8 cellular contexts compared by ENCODE assay signal in genomic region chr11:124747406-124748099, GRCh38. TPM values are rescaled to one million over a fixed set of nuclear protein-coding genes. Genes with fewer than 3 reads are reported as not detected.
DNase-seq lines count a peak whose midpoint lies in the region; ATAC-seq and TF ChIP-seq lines count a peak whose summit lies in the region.

No MANE protein-coding gene starts in this region.

- intact Hi-C loops in Calu3 (cut with micrococcal nuclease; ENCODE audit: unreplicated experiment), result loop anchor here (2.0 kb wide), 1 partner anchor 15 kb away; the partner anchor contains the start of gene ESAM
- intact Hi-C loops in adrenal gland (cut with DNase I), result no loop called here

- no peaks in the 10 kb centered on the region for H3K27me3 Mint-ChIP-seq in Calu3 (ENCODE audit: unreplicated experiment)
- H3K27me3 Mint-ChIP-seq in effector memory CD8-positive, alpha-beta T cell, result peaks cover 7 to 15% of the 10 kb centered on the region in 2 donors
- H3K27me3 Mint-ChIP-seq in osteocyte (ENCODE audit: unreplicated experiment), result peaks cover 30% of the 10 kb centered on the region

- no peak for DNase-seq in Calu3
- no peak for DNase-seq in effector memory CD8-positive, alpha-beta T cell
- DNase-seq in osteocyte (ENCODE audit: extremely low spot score, unreplicated experiment), result no peak
- no peak for DNase-seq in NCI-H1092 (lab: John Stamatoyannopoulos, UW)
- no peak for DNase-seq in adrenal gland
- no peak for DNase-seq in MG63

- H3K4me1 ChIP-seq in KMS-11 (ENCODE audit: low read depth, poor library complexity, severe bottlenecking) (no peaks in the 10 kb centered on the region), adrenal gland (replicated peaks in 1 of 2) (peaks cover 9 to 13% of the 10 kb centered on the region in 2 donors)

- H2AFZ ChIP-seq in KMS-11 (ENCODE audit: low read depth), result peak overlapping the region; percentile 54; the same call in 1 of the 2 replicates

- H3K4me3 Mint-ChIP-seq in Calu3 (ENCODE audit: low read depth, unreplicated experiment) (peak overlapping the region; percentile 87), osteocyte (ENCODE audit: unreplicated experiment) (peak overlapping the region; percentile 87)
- peak overlapping the region; percentile 89 to 93 for H3K4me3 Mint-ChIP-seq in effector memory CD8-positive, alpha-beta T cell

- H3K9me3 ChIP-seq in adrenal gland (replicated peaks in 1 of 3) (no peaks in the 10 kb centered on the region), MG63 (no peaks in the 10 kb centered on the region)

- TSS peak; percentile 39 for BruUV-seq in Calu3 (replicated peaks; lab: Mats Ljungman, UMichigan)

- H3K27me3 ChIP-seq in KMS-11 (ENCODE audit: insufficient read depth, low read depth), result no peaks in the 10 kb centered on the region
- H3K27me3 ChIP-seq in adrenal gland, result peaks cover 66% of the 10 kb centered on the region
- no peaks in the 10 kb centered on the region for H3K27me3 ChIP-seq in MG63

- H4K20me1 ChIP-seq in KMS-11 (ENCODE audit: insufficient read depth), result no peaks in the 10 kb centered on the region

- 50 to 53% (median 52%) methylated on average over 10 to 14 of the region's 14 CpGs for WGBS in adrenal gland, 4 donors

- no peak for TF ChIP-seq CTCF in Calu3 (IDR thresholded peaks at IDR 0.05; ENCODE audit: unreplicated experiment)
- TF ChIP-seq CTCF in KMS-11 (conservative IDR thresholded peaks at IDR 0.05; ENCODE audit: low read depth, low read length), result no peak
- TF ChIP-seq CTCF in osteocyte (IDR thresholded peaks at IDR 0.05), result no peak
- no peak for TF ChIP-seq CTCF in adrenal gland (IDR thresholded peaks at IDR 0.05)

- no peak for ATAC-seq in effector memory CD8-positive, alpha-beta T cell (replicated peaks)
- no peak for ATAC-seq in GM18870 (IDR thresholded peaks at IDR 0.05; ENCODE audit: unreplicated experiment)

- H3K36me3 Mint-ChIP-seq in Calu3 (ENCODE audit: insufficient read depth, unreplicated experiment) (peaks cover 23% of the 10 kb centered on the region), osteocyte (ENCODE audit: unreplicated experiment) (no peaks in the 10 kb centered on the region)
- peaks cover 4% of the 10 kb centered on the region for H3K36me3 Mint-ChIP-seq in effector memory CD8-positive, alpha-beta T cell (ENCODE audit: insufficient read depth)

- peaks cover 16% of the 10 kb centered on the region for H3K4me1 Mint-ChIP-seq in Calu3 (ENCODE audit: low read depth, unreplicated experiment)
- peaks cover 4 to 9% of the 10 kb centered on the region in 2 donors for H3K4me1 Mint-ChIP-seq in effector memory CD8-positive, alpha-beta T cell (ENCODE audit: low read depth in 2 of 2)
- H3K4me1 Mint-ChIP-seq in osteocyte (ENCODE audit: unreplicated experiment), result peaks cover 9% of the 10 kb centered on the region

- H3K4me3 ChIP-seq in KMS-11 (IDR thresholded peaks at IDR 0.05; ENCODE audit: insufficient read depth, low read depth, low read length) (no peak overlapping the region), adrenal gland (peak overlapping the region in 1 of 4 donors; percentile 58), MG63 (no peak overlapping the region)

- H3K9ac ChIP-seq in KMS-11, result no peak overlapping the region

- TF ChIP-seq POLR2A in adrenal gland (IDR thresholded peaks at IDR 0.05), result no peak

- H3K27ac ChIP-seq in KMS-11 (no peak overlapping the region), adrenal gland (peak overlapping the region in 1 of 5 donors; percentile 64)

- CTCF ChIA-PET in Calu3 (lab: Charles Lee), result interaction anchor here (1.0 to 2.2 kb wide), 3 partner anchors 11 to 129 kb away, joined by 5 to 13 read pairs (median 7); partner anchors contain the start of gene ESAM

- H3K9me3 Mint-ChIP-seq in Calu3 (ENCODE audit: low read depth, unreplicated experiment) (no peaks in the 10 kb centered on the region), osteocyte (ENCODE audit: unreplicated experiment) (no peaks in the 10 kb centered on the region)
- no peaks in the 10 kb centered on the region for H3K9me3 Mint-ChIP-seq in effector memory CD8-positive, alpha-beta T cell

- H3K36me3 ChIP-seq in KMS-11 (ENCODE audit: insufficient read depth) (no peaks in the 10 kb centered on the region), adrenal gland (replicated peaks in 1 of 2) (no peaks in the 10 kb centered on the region), MG63 (no peaks in the 10 kb centered on the region)

- H3K27ac Mint-ChIP-seq in Calu3 (ENCODE audit: unreplicated experiment) (no peak overlapping the region), osteocyte (ENCODE audit: unreplicated experiment) (no peak overlapping the region)
- peak overlapping the region in 1 of 2 donors; percentile 89 for H3K27ac Mint-ChIP-seq in effector memory CD8-positive, alpha-beta T cell

- H3K4me2 ChIP-seq in KMS-11, result peak overlapping the region; percentile 60; the same call in 1 of the 2 replicates

- no peaks in the 10 kb centered on the region for H3K79me2 ChIP-seq in KMS-11 (ENCODE audit: insufficient read depth, low read depth)

RNA-seq across cellular contexts. Expression of gene VSIG2, which starts 4.5 kb away (rescaled TPM):
- total RNA-seq in Calu3 (2022) (not detected in 2 replicates), osteocyte (0.30 TPM in 1 of 2 replicates, not detected in the other), adrenal gland (1 to 10 TPM in 1 of 8 donors, under 1 TPM in 3, not detected in 4; 0.25 to 1.4 (median 0.48) TPM)
- polyA plus RNA-seq in adrenal gland, result 1 to 10 TPM in 1 of 3 donors, under 1 TPM in 2; 0.29 to 2.4 (median 0.67) TPM
- total RNA-seq in MG63 (2014; rRNA removed; shearing (Covaris generic); ENCODE audit: low replicate concordance), result not detected in 2 replicates

RNA-seq across cellular contexts. Expression of gene NRGN, which starts 7.8 kb away (rescaled TPM):
- total RNA-seq in Calu3 (2022) (5.8 and 6.0 TPM in 2 replicates), osteocyte (0.97 and 1.0 TPM in 2 replicates), adrenal gland (1 to 10 TPM in 6 of 8 donors, not detected in 2; 1.2 to 4.1 (median 3.4) TPM)
- 10 to 100 TPM in 1 of 3 donors, 1 to 10 TPM in 2; 5.1 to 10.9 (median 9.6) TPM for polyA plus RNA-seq in adrenal gland
- 0.23 TPM in 1 of 2 replicates, not detected in the other for total RNA-seq in MG63 (2014; rRNA removed; shearing (Covaris generic); ENCODE audit: low replicate concordance)

RNA-seq across cellular contexts. Expression of gene ESAM, which starts 14.5 kb away (rescaled TPM):
- total RNA-seq in Calu3 (2022), result 1.0 and 1.1 TPM in 2 replicates
- 0.71 and 1.7 TPM in 2 replicates for total RNA-seq in osteocyte
- total RNA-seq in adrenal gland, result 10 to 100 TPM; 10.6 to 36.9 (median 29.3) TPM
- 10 to 100 TPM; 17.1 to 31.2 (median 21.5) TPM for polyA plus RNA-seq in adrenal gland
- not detected in 2 replicates for total RNA-seq in MG63 (2014; rRNA removed; shearing (Covaris generic); ENCODE audit: low replicate concordance)

RNA-seq across cellular contexts. Expression of gene MSANTD2, which starts 52.7 kb away (rescaled TPM):
- 12.6 and 13.0 TPM in 2 replicates for total RNA-seq in Calu3 (2022)
- total RNA-seq in osteocyte, result 14.3 and 15.2 TPM in 2 replicates
- total RNA-seq in adrenal gland, result 10 to 100 TPM in 3 of 8 donors, 1 to 10 TPM in 5; 4.4 to 16.2 (median 6.3) TPM
- 10 to 100 TPM in 2 of 3 donors, 1 to 10 TPM in 1; 7.1 to 16.8 (median 16.2) TPM for polyA plus RNA-seq in adrenal gland
- 8.2 and 14.8 TPM in 2 replicates for total RNA-seq in MG63 (2014; rRNA removed; shearing (Covaris generic); ENCODE audit: low replicate concordance)
